Comparison of ENCODE assay signal across 10 cellular contexts in the genomic region with DNA sequence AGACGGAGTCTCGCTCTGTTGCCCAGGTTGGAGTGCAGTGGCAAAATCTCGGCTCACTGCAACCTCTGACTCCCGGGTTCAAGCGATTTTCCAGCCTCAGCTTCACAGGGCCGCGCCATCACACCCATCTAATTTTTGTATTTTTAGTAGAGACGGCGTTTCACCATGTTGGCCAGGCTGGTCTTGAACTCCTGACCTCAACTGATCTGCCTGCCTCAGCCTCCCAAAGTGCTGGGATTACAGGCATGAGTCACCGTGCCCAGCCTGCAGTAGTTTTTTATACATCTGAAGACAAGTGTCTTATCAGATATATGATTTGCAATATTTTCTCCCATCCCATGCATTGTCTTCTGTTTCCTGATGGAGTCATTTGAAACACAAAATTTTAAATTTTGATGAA. TPM values are rescaled to one million over a fixed set of nuclear protein-coding genes. Genes with fewer than 3 reads are reported as not detected.
"Had no signal": no experiment of that assay in that cellular context is flagged by ENCODE, and none has a peak within 500 bp of the region (broad histone marks: within the 10 kb centered on the region; RNA-seq: fewer than 3 reads in every experiment).

No MANE protein-coding gene starts in this region.

RNA-seq across cellular contexts. Expression of a gene that starts 38.7 kb away (rescaled TPM):
- total RNA-seq: hepatocyte, kidney epithelial cell, left colon, left ventricle myocardium superior, lung microvascular endothelial cell, mammary epithelial cell, mesenteric fat pad, mesothelial cell of epicardium, mucosa of descending colon had no signal
- polyA plus RNA-seq: hepatocyte, keratinocyte, mammary epithelial cell had no signal
